11 cellular contexts compared by ENCODE assay signal in the genomic region with DNA sequence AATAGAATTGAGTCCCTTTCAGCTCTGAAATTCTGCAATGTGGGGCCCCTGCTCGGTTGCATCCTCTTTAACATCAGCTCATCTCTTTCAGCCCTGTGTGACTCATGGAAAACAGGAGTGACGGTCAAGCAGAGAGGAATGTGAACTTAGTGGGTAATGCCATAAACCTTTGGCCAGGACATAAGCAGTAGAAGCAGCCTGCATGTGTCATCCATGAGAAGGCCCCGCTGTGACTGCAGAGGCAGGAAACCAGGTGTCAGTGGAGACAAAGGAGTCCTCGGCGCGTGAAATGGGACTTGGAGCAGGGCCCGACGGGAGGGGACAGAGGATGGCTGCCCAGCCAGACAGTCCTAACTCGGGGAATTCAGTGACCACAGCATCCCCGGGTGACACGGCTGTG.
DNase-seq lines count a peak whose midpoint lies in the region; TF ChIP-seq lines count a peak whose summit lies in the region.
"Had no signal": no experiment of that assay in that cellular context is flagged by ENCODE, and none has a peak within 500 bp of the region (broad histone marks: within the 10 kb centered on the region; RNA-seq: fewer than 3 reads in every experiment).

No MANE protein-coding gene starts in this region.

- H3K27me3 ChIP-seq in brain microvascular endothelial cell (replicated peaks): peaks cover 2% of the 10 kb centered on the region
- H3K27me3 ChIP-seq: uterus had no signal

- H3K36me3 ChIP-seq in brain microvascular endothelial cell (replicated peaks): no peaks in the 10 kb centered on the region
- H3K36me3 ChIP-seq: uterus had no signal

- no peaks in the 10 kb centered on the region for H3K36me3 Mint-ChIP-seq in nephron progenitor cell (ENCODE audit: low read depth)

- no peak overlapping the region for H3K27ac ChIP-seq in brain microvascular endothelial cell
- H3K27ac ChIP-seq: uterus had no signal

- H3K27me3 Mint-ChIP-seq in nephron progenitor cell (ENCODE audit: low read depth, poor library complexity): peaks cover 15% of the 10 kb centered on the region

- intact Hi-C loops in head of caudate nucleus (cut with DNase I): no loop called here

- no peaks in the 10 kb centered on the region for H3K9me3 Mint-ChIP-seq in nephron progenitor cell

- no peak overlapping the region for H3K4me3 ChIP-seq in brain microvascular endothelial cell (ENCODE audit: low read depth, low read length)
- H3K4me3 ChIP-seq: uterus had no signal

- peak overlapping the region; percentile 35 for H3K4me3 Mint-ChIP-seq in nephron progenitor cell
- H3K4me3 Mint-ChIP-seq: activated CD4-positive, alpha-beta T cell treated with anti-CD3 and anti-CD28 coated beads for 36 hours had no signal

- peak overlapping the region; percentile 57 for H3K27ac Mint-ChIP-seq in nephron progenitor cell
- H3K27ac Mint-ChIP-seq: activated CD4-positive, alpha-beta T cell treated with anti-CD3 and anti-CD28 coated beads for 36 hours had no signal

- DNase-seq in ELF-1 (ENCODE audit: low read depth, low spot score) (peak; percentile 32), NCI-H2029 treated with DMSO at 0.1 percent for 48 hours (lab: John Stamatoyannopoulos, UW) (peak; percentile 78), brain microvascular endothelial cell (peak; percentile 53), nephron progenitor cell (no peak), head of caudate nucleus (no peak), T-helper 1 cell (no peak), GDM1 (lab: John Stamatoyannopoulos, UW) (no peak)
- no peak for DNase-seq in stimulated activated CD4-positive, alpha-beta T cell treated with anti-CD3 and anti-CD28 coated beads, Interleukin-4, amount 100 ng/mL, for 24 hours
- DNase-seq: activated CD4-positive, alpha-beta T cell treated with anti-CD3 and anti-CD28 coated beads for 36 hours; NCI-H1694 had no signal

- peaks cover 45% of the 10 kb centered on the region for H3K4me1 Mint-ChIP-seq in nephron progenitor cell
- H3K4me1 Mint-ChIP-seq: activated CD4-positive, alpha-beta T cell treated with anti-CD3 and anti-CD28 coated beads for 36 hours had no signal

- in situ Hi-C loops in brain microvascular endothelial cell (cut with HindIII; ENCODE audit: low pct_ligation_motif_present, low sequenced_read_pairs): loop anchor here (25.0 kb wide), 1 partner anchor 198 kb away; no protein-coding TSS in a partner anchor

- no peak for TF ChIP-seq CTCF in brain microvascular endothelial cell (IDR thresholded peaks at IDR 0.05; ENCODE audit: low read depth, low read length, missing control alignments)
- TF ChIP-seq CTCF in nephron progenitor cell (IDR thresholded peaks at IDR 0.05): no peak

Comparison
In these comparisons a context has a peak if more than half of its experiments do, and no peak if none do; other contexts are left out.
1. DNase-seq: peak in ELF-1 (single experiment), NCI-H2029 treated with DMSO at 0.1 percent for 48 hours (single experiment) and brain microvascular endothelial cell (single experiment); none in nephron progenitor cell (single experiment), stimulated activated CD4-positive, alpha-beta T cell treated with anti-CD3 and anti-CD28 coated beads, Interleukin-4, amount 100 ng/mL, for 24 hours (single experiment), head of caudate nucleus (0 of 42), T-helper 1 cell (0 of 5) and GDM1 (single experiment).